Comparison of ENCODE assay signal across 9 cellular contexts in genomic region chr5:100828071-100828689, GRCh38.
A peak's percentile ranks its signal among the peaks of the same experiment; 100 is the strongest.
DNase-seq lines count a peak whose midpoint lies in the region; ATAC-seq, FAIRE-seq and TF ChIP-seq lines count a peak whose summit lies in the region.
"Had no signal": no experiment of that assay in that cellular context is flagged by ENCODE, and none has a peak within 500 bp of the region (broad histone marks: within the 10 kb centered on the region; RNA-seq: fewer than 3 reads in every experiment).

No MANE protein-coding gene starts in this region.

- H3K27ac Mint-ChIP-seq in central memory CD8-positive, alpha-beta T cell (ENCODE audit: low read depth): peak overlapping the region; percentile 76

- peaks cover 49% of the 10 kb centered on the region for H3K4me1 Mint-ChIP-seq in central memory CD8-positive, alpha-beta T cell

- no peaks in the 10 kb centered on the region for H3K27me3 ChIP-seq in skeletal muscle satellite cell (ENCODE audit: control insufficient read depth, insufficient read depth, low read length)
- no peaks in the 10 kb centered on the region for H3K27me3 ChIP-seq in small intestine (ENCODE audit: control insufficient read depth in 2 of 2, insufficient read depth in 2 of 2, low read length in 2 of 2)

- DNase-seq in GM12864 (ENCODE audit: low read depth): no peak
- no peak for DNase-seq in central memory CD8-positive, alpha-beta T cell (ENCODE audit: low spot score in 2 of 2)
- no peak for DNase-seq in small intestine
- DNase-seq in HuH-7.5 (ENCODE audit: low spot score): no peak
- DNase-seq in NCI-H82 (lab: John Stamatoyannopoulos, UW): no peak

- H3K4me1 ChIP-seq in skeletal muscle satellite cell (ENCODE audit: control insufficient read depth, insufficient read depth, low read length) (peaks cover 21% of the 10 kb centered on the region), small intestine (ENCODE audit: control insufficient read depth in 2 of 2, insufficient read depth in 1 of 2, low read depth in 1 of 2, low read length in 1 of 2) (peaks cover 0 to 5% of the 10 kb centered on the region in 2 donors)

- H3K4me2 ChIP-seq in skeletal muscle satellite cell (ENCODE audit: low read length): peak overlapping the region; percentile 32

- H3K36me3 ChIP-seq in skeletal muscle satellite cell (ENCODE audit: insufficient read depth, low read length): no peaks in the 10 kb centered on the region
- H3K36me3 ChIP-seq in small intestine (ENCODE audit: control insufficient read depth in 2 of 2, insufficient read depth in 2 of 2, low read length in 2 of 2): no peaks in the 10 kb centered on the region

- TF ChIP-seq CTCF in GM12864 (IDR thresholded peaks at IDR 0.05; ENCODE audit: low read depth, low read length, missing control alignments): no peak

- peak; percentile 69 for ATAC-seq in GM19468 (IDR thresholded peaks at IDR 0.05; ENCODE audit: extremely low read depth, unreplicated experiment)
- ATAC-seq in HG03520 (IDR thresholded peaks at IDR 0.05; ENCODE audit: unreplicated experiment): peak; percentile 80
- peak; percentile 6 for ATAC-seq in central memory CD8-positive, alpha-beta T cell (replicated peaks; ENCODE audit: extremely low read depth, poor library complexity, severe bottlenecking)

- H3K9ac ChIP-seq in skeletal muscle satellite cell (ENCODE audit: low read depth, low read length): peak overlapping the region; percentile 61

- no peaks in the 10 kb centered on the region for H3K9me3 ChIP-seq in skeletal muscle satellite cell (replicated peaks; ENCODE audit: low read length)
- no peaks in the 10 kb centered on the region for H3K9me3 ChIP-seq in small intestine (ENCODE audit: control insufficient read depth, low read depth)

- H3K36me3 Mint-ChIP-seq in central memory CD8-positive, alpha-beta T cell (ENCODE audit: insufficient read depth): peaks cover 7% of the 10 kb centered on the region

- no peak for FAIRE-seq in small intestine (lab: Jason Lieb, UNC)
- FAIRE-seq: endometrium had no signal

- H3K4me3 Mint-ChIP-seq in central memory CD8-positive, alpha-beta T cell: peak overlapping the region; percentile 43

- H3K9me3 Mint-ChIP-seq in central memory CD8-positive, alpha-beta T cell: no peaks in the 10 kb centered on the region

- no peaks in the 10 kb centered on the region for H3K27me3 Mint-ChIP-seq in central memory CD8-positive, alpha-beta T cell

- peak overlapping the region in 1 of 2 donors; percentile 75 for H3K27ac ChIP-seq in small intestine (ENCODE audit: low read depth in 1 of 2, low read length in 1 of 2)

- H3K4me3 ChIP-seq in GM12864 (ENCODE audit: low read depth, low read length) (peak overlapping the region; percentile 33; the same call in 1 of the 2 replicates), skeletal muscle satellite cell (ENCODE audit: low read length) (no peak overlapping the region), small intestine (ENCODE audit: low read depth in 1 of 2, low read length in 2 of 2) (no peak overlapping the region)

- 45 to 58% (median 57%) methylated on average over 6 of the region's 6 CpGs for whole genome bisulfite sequencing in small intestine, 3 donors

Comparison
In these comparisons a context has a peak if more than half of its experiments do, and no peak if none do; other contexts are left out.
1. ATAC-seq: peak in every context shown above with its lines; median percentile 80 in HG03520; 69 in GM19468; 6 in central memory CD8-positive, alpha-beta T cell.